8 cellular contexts compared by ENCODE assay signal in genomic region chr6:138105880-138106664, GRCh38. TPM values are rescaled to one million over a fixed set of nuclear protein-coding genes. Genes with fewer than 3 reads are reported as not detected.
A peak's percentile ranks its signal among the peaks of the same experiment; 100 is the strongest.
DNase-seq lines count a peak whose midpoint lies in the region; ATAC-seq, FAIRE-seq and TF ChIP-seq lines count a peak whose summit lies in the region.

No MANE protein-coding gene starts in this region.

- H3K79me2 ChIP-seq in astrocyte (ENCODE audit: insufficient read depth, low read length) = peaks cover 21% of the 10 kb centered on the region

- ATAC-seq in IMR-90 (ENCODE audit: low read depth) (no peak), HG03520 (IDR thresholded peaks at IDR 0.05; ENCODE audit: unreplicated experiment) (no peak)

- peak overlapping the region; percentile 39; the same call in 1 of the 2 replicates for H3K27ac ChIP-seq in IMR-90 (ENCODE audit: insufficient read depth, low read length)
- H3K27ac ChIP-seq in astrocyte (ENCODE audit: low read depth, low read length) = no peak overlapping the region

- in situ Hi-C loops in IMR-90 (cut with MboI; ENCODE audit: low sequenced_read_pairs) = loop anchor here (10.0 to 25.0 kb wide), 2 partner anchors 241 to 1256 kb away; partner anchors contain the start of genes CITED2 and TNFAIP3

- dilution Hi-C loops in IMR-90 (cut with HindIII; ENCODE audit: low sequenced_read_pairs, unreplicated experiment) = no loop called here

- FAIRE-seq in astrocyte (lab: Jason Lieb, UNC) = no peak

- H3K27ac Mint-ChIP-seq in astrocyte (ENCODE audit: unreplicated experiment) (peak overlapping the region; percentile 70), type B pancreatic cell (peak overlapping the region; percentile 99)

- peak overlapping the region; percentile 64; the same call in 1 of the 2 replicates for H3K14ac ChIP-seq in IMR-90 (replicated peaks; ENCODE audit: low read depth, low read length)

- H2AK5ac ChIP-seq in IMR-90 (ENCODE audit: low read depth, low read length) = peak overlapping the region; percentile 25; the same call in 1 of the 2 replicates

- H2AFZ ChIP-seq in IMR-90 (replicated peaks; ENCODE audit: low read length, poor library complexity) (peak overlapping the region; percentile 77), astrocyte (ENCODE audit: low read depth, low read length) (peak overlapping the region; percentile 66)

- no TSS peak for BruUV-seq in IMR-90 (replicated peaks; lab: Mats Ljungman, UMichigan)

- H3K56ac ChIP-seq in IMR-90 (ENCODE audit: extremely low read depth, insufficient read depth, low read length) = peak overlapping the region; percentile 58; the same call in 1 of the 2 replicates

- H2BK15ac ChIP-seq in IMR-90 (ENCODE audit: low read depth, low read length) = peak overlapping the region; percentile 31; the same call in 1 of the 3 replicates

- intact Hi-C loops in IMR-90 (cut with micrococcal nuclease) = loop anchor here (5.0 kb wide), 1 partner anchor 239 kb away; the partner anchor contains the start of gene TNFAIP3

- peaks cover 4% of the 10 kb centered on the region for H3K36me3 ChIP-seq in IMR-90 (ENCODE audit: control insufficient read depth, insufficient read depth, low read length)
- H3K36me3 ChIP-seq in astrocyte (ENCODE audit: insufficient read depth, low read length) = no peaks in the 10 kb centered on the region
- no peaks in the 10 kb centered on the region for H3K36me3 ChIP-seq in kidney epithelial cell (ENCODE audit: control insufficient read depth, insufficient read depth, low read length)

- TF ChIP-seq RAD21 in IMR-90 (IDR thresholded peaks at IDR 0.05; ENCODE audit: low read length) = no peak

- peak overlapping the region; percentile 76 for H4K91ac ChIP-seq in IMR-90 (ENCODE audit: insufficient read depth, low read depth, low read length)

- H4K20me1 ChIP-seq in IMR-90 (ENCODE audit: insufficient read depth, low read length) (no peaks in the 10 kb centered on the region), astrocyte (ENCODE audit: insufficient read depth, low read length) (peaks cover 6% of the 10 kb centered on the region)

- no CpG with 5 or more reads among the region's 10 CpGs for WGBS in IMR-90 (ENCODE audit: extremely low coverage in 2 of 2, insufficient read length in 1 of 2), 2 experiments

- no peak for TF ChIP-seq CTCF in AG09309 (IDR thresholded peaks at IDR 0.05; ENCODE audit: control insufficient read depth, insufficient read depth, low read depth, low read length, missing control alignments)
- TF ChIP-seq CTCF in IMR-90 (conservative IDR thresholded peaks at IDR 0.05; ENCODE audit: low read depth, low read length) = no peak
- no peak for TF ChIP-seq CTCF in astrocyte (IDR thresholded peaks at IDR 0.05; ENCODE audit: insufficient read depth, low read depth, low read length)
- TF ChIP-seq CTCF in kidney epithelial cell (IDR thresholded peaks at IDR 0.05; ENCODE audit: insufficient read depth, low read length, poor library complexity, severe bottlenecking) = no peak
- no peak for TF ChIP-seq CTCF in type B pancreatic cell (conservative IDR thresholded peaks at IDR 0.05)

- CTCF ChIA-PET in IMR-90 (lab: Yijun Ruan, JAX) = interaction anchor here (1.0 to 1.9 kb wide), 3 partner anchors 98 to 102 kb away, joined by 3 to 8 read pairs (median 7); no protein-coding TSS in a partner anchor

- peaks cover 17% of the 10 kb centered on the region for H3K4me1 ChIP-seq in IMR-90 (ENCODE audit: control insufficient read depth, insufficient read depth, low read length)
- H3K4me1 ChIP-seq in astrocyte (ENCODE audit: insufficient read depth, low read length) = peaks cover 6% of the 10 kb centered on the region

- POLR2A ChIA-PET in IMR-90 (lab: Charles Lee; ENCODE audit: unreplicated experiment) = interaction anchor here (0.5 kb wide), 1 partner anchor 297 kb away, joined by 3 read pairs; no protein-coding TSS in a partner anchor

- peak overlapping the region; percentile 69 for H4K8ac ChIP-seq in IMR-90 (ENCODE audit: low read depth in 2 of 2, low read length in 2 of 2)

- H2BK5ac ChIP-seq in IMR-90 (ENCODE audit: low read depth, low read length, poor library complexity, severe bottlenecking) = peak overlapping the region; percentile 44

- peak overlapping the region; percentile 33 for H2BK120ac ChIP-seq in IMR-90 (ENCODE audit: low read depth, low read length)

- H3K4me3 Mint-ChIP-seq in astrocyte (ENCODE audit: unreplicated experiment) (peak overlapping the region; percentile 85), type B pancreatic cell (peak overlapping the region; percentile 93)

- no peak for TF ChIP-seq POLR2A in IMR-90 (IDR thresholded peaks at IDR 0.05; ENCODE audit: low read depth, low read length)

- H3K27me3 Mint-ChIP-seq in astrocyte (ENCODE audit: low read depth, unreplicated experiment) (peaks cover 7% of the 10 kb centered on the region), type B pancreatic cell (peaks cover 32% of the 10 kb centered on the region)

- H3K23ac ChIP-seq in IMR-90 (ENCODE audit: low read depth, low read length) = peak overlapping the region; percentile 78

- H3K9me3 ChIP-seq in IMR-90 (ENCODE audit: control insufficient read depth, insufficient read depth, low read length) = no peaks in the 10 kb centered on the region
- no peaks in the 10 kb centered on the region for H3K9me3 ChIP-seq in astrocyte (ENCODE audit: insufficient read depth, low read depth, low read length)

- no peaks in the 10 kb centered on the region for H3K9me3 Mint-ChIP-seq in astrocyte (ENCODE audit: unreplicated experiment)
- H3K9me3 Mint-ChIP-seq in type B pancreatic cell = peaks cover 9% of the 10 kb centered on the region

- peak overlapping the region; percentile 65 for H2AK9ac ChIP-seq in IMR-90 (replicated peaks; ENCODE audit: low read depth, low read length, poor library complexity)

- peak overlapping the region; percentile 11; the same call in 1 of the 2 replicates for H4K5ac ChIP-seq in IMR-90 (ENCODE audit: low read depth, low read length)

- DNase-seq in AG09309 (ENCODE audit: low read depth) (no peak), IMR-90 (peak; percentile 15), astrocyte (ENCODE audit: low read depth) (peak; percentile 6), kidney epithelial cell (ENCODE audit: low read depth) (no peak), type B pancreatic cell (ENCODE audit: extremely low spot score, unreplicated experiment) (no peak), OCI-M2 (lab: John Stamatoyannopoulos, UW; ENCODE audit: unreplicated experiment) (no peak), mucosa of gallbladder (ENCODE audit: low spot score) (no peak)

- peaks cover 5% of the 10 kb centered on the region; the same call in 1 of the 2 replicates for H3K27me3 ChIP-seq in IMR-90 (ENCODE audit: control insufficient read depth, insufficient read depth, low read length)
- H3K27me3 ChIP-seq in astrocyte (ENCODE audit: insufficient read depth, low read length) = no peaks in the 10 kb centered on the region
- peaks cover 2% of the 10 kb centered on the region for H3K27me3 ChIP-seq in kidney epithelial cell (ENCODE audit: control insufficient read depth, insufficient read depth, low read length)

- H3K4me3 ChIP-seq in AG09309 (ENCODE audit: control insufficient read depth, low read depth, low read length) = peak overlapping the region; percentile 75
- peak overlapping the region; percentile 96 for H3K4me3 ChIP-seq in IMR-90 (ENCODE audit: insufficient read depth, low read depth, low read length)
- peak overlapping the region; percentile 67 for H3K4me3 ChIP-seq in astrocyte (ENCODE audit: insufficient read depth, low read depth, low read length)
- peak overlapping the region; percentile 91 for H3K4me3 ChIP-seq in kidney epithelial cell (ENCODE audit: low read depth, low read length)

- H3K4me1 Mint-ChIP-seq in astrocyte (ENCODE audit: low read depth, unreplicated experiment) (peaks cover 6% of the 10 kb centered on the region), type B pancreatic cell (ENCODE audit: unreplicated experiment) (peaks cover 25% of the 10 kb centered on the region)

- peak overlapping the region; percentile 46 for H3K18ac ChIP-seq in IMR-90 (ENCODE audit: low read depth, low read length)

- H3K79me1 ChIP-seq in IMR-90 (ENCODE audit: low read depth in 1 of 2, low read length in 2 of 2) = peaks cover 16 to 33% of the 10 kb centered on the region in 2 experiments

- H3K9ac ChIP-seq in IMR-90 (ENCODE audit: low read depth, low read length) (peak overlapping the region; percentile 73), astrocyte (ENCODE audit: low read length) (peak overlapping the region; percentile 88)

- no peaks in the 10 kb centered on the region for H3K9me1 ChIP-seq in IMR-90 (ENCODE audit: insufficient read depth, low read length)

- H3K4me2 ChIP-seq in IMR-90 (ENCODE audit: low read depth, low read length) (peak overlapping the region; percentile 77), astrocyte (ENCODE audit: low read length) (peak overlapping the region; percentile 85)

- H3K4ac ChIP-seq in IMR-90 (ENCODE audit: low read depth, low read length) = peak overlapping the region; percentile 68

- peak overlapping the region; percentile 15 for H2BK20ac ChIP-seq in IMR-90 (ENCODE audit: low read depth, low read length)

- no peaks in the 10 kb centered on the region for H3K36me3 Mint-ChIP-seq in astrocyte (ENCODE audit: low read depth, unreplicated experiment)
- peaks cover 14% of the 10 kb centered on the region for H3K36me3 Mint-ChIP-seq in type B pancreatic cell

TF ChIP-seq in IMR-90, 13 proteins besides CTCF, POLR2A, EP300 and RAD21 (continues in another document):
- TF ChIP-seq FOS (IDR thresholded peaks at IDR 0.05; ENCODE audit: low read depth, low read length) (no peak), MAFK (IDR thresholded peaks at IDR 0.05; ENCODE audit: low read depth, low read length) (no peak)

RNA-seq across cellular contexts. Expression of gene PERP, which starts 1.1 kb away (rescaled TPM):
- total RNA-seq in IMR-90 (2012; rRNA removed) (7.7 and 11.7 TPM in 2 replicates), astrocyte (36.4 and 43.1 TPM in 2 replicates), kidney epithelial cell (77.7 and 80.9 TPM in 2 replicates), type B pancreatic cell (ENCODE audit: low replicate concordance) (86.8 and 293 TPM in 2 replicates), mucosa of gallbladder (99.6 TPM)
- polyA plus RNA-seq in IMR-90 (2012; rRNA removed) = 21.2 and 21.4 TPM in 2 replicates
- polyA plus RNA-seq in IMR-90 (2012; cell fraction: cytosol; rRNA removed) = 13.5 and 26.4 TPM in 2 replicates
- polyA plus RNA-seq in IMR-90 (2012; cell fraction: nucleus; rRNA removed; ENCODE audit: low replicate concordance) = 6.8 and 7.7 TPM in 2 replicates

RNA-seq across cellular contexts. Expression of gene ARFGEF3, which starts 55.7 kb away (rescaled TPM):
- under 0.01 TPM in 2 replicates for total RNA-seq in IMR-90 (2012; rRNA removed)
- polyA plus RNA-seq in IMR-90 (2012; rRNA removed) = 0.01 and 0.02 TPM in 2 replicates
- 0.01 and 0.02 TPM in 2 replicates for polyA plus RNA-seq in IMR-90 (2012; cell fraction: cytosol; rRNA removed)
- polyA plus RNA-seq in IMR-90 (2012; cell fraction: nucleus; rRNA removed; ENCODE audit: low replicate concordance) = under 0.01 and 0.01 TPM in 2 replicates
- total RNA-seq in astrocyte = 1.5 and 1.9 TPM in 2 replicates
- 11.1 and 13.4 TPM in 2 replicates for total RNA-seq in kidney epithelial cell
- 24.0 and 31.7 TPM in 2 replicates for total RNA-seq in type B pancreatic cell (ENCODE audit: low replicate concordance)
- total RNA-seq in mucosa of gallbladder = 17.6 TPM

Comparison
In these comparisons a context has a peak if more than half of its experiments do, and no peak if none do; other contexts are left out.
1. DNase-seq: peak in IMR-90 (single experiment) and astrocyte (single experiment); none in AG09309 (single experiment), kidney epithelial cell (single experiment), type B pancreatic cell (single experiment), OCI-M2 (single experiment) and mucosa of gallbladder (single experiment).
2. Peak in every context shown above with its lines, with median percentiles within 50 percentile points of each other: H3K4me3 ChIP-seq.